ENCODE assay signal across 1 cellular context in the genomic region with DNA sequence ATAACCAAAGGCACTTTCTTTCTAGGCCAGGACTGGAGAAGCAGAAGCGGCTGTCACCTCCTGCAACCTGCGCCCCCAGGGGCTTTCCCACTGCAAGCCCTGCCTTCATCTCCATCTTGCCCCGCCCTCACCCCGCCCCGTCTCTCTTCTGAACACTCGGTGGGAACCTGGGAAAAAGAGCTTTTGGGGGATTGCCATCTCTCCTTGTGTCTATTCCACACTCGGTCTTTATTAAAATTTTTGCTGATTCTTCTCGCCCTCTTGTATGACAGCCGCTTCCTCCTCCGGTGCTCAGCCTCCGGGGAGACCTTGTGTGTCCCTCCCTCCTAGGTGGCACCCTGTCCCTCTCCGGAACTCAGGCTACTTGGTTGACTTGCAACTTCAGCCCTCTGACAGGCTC.
TF ChIP-seq lines count a peak whose summit lies in the region.

No MANE protein-coding gene starts in this region.

TF ChIP-seq in GM23338, 12 proteins besides CTCF, POLR2A, EP300 and RAD21 (continued from another document):
- TF ChIP-seq REST (IDR thresholded peaks at IDR 0.05; ENCODE audit: unreplicated experiment) (no peak), EZH2 (IDR thresholded peaks at IDR 0.05; ENCODE audit: low read depth, unreplicated experiment) (no peak), JUNB (IDR thresholded peaks at IDR 0.05; ENCODE audit: unreplicated experiment) (no peak), CREB1 (CRISPR knock-in tag; IDR thresholded peaks at IDR 0.05; ENCODE audit: low read depth) (no peak)
- TF ChIP-seq, protein P1, sequence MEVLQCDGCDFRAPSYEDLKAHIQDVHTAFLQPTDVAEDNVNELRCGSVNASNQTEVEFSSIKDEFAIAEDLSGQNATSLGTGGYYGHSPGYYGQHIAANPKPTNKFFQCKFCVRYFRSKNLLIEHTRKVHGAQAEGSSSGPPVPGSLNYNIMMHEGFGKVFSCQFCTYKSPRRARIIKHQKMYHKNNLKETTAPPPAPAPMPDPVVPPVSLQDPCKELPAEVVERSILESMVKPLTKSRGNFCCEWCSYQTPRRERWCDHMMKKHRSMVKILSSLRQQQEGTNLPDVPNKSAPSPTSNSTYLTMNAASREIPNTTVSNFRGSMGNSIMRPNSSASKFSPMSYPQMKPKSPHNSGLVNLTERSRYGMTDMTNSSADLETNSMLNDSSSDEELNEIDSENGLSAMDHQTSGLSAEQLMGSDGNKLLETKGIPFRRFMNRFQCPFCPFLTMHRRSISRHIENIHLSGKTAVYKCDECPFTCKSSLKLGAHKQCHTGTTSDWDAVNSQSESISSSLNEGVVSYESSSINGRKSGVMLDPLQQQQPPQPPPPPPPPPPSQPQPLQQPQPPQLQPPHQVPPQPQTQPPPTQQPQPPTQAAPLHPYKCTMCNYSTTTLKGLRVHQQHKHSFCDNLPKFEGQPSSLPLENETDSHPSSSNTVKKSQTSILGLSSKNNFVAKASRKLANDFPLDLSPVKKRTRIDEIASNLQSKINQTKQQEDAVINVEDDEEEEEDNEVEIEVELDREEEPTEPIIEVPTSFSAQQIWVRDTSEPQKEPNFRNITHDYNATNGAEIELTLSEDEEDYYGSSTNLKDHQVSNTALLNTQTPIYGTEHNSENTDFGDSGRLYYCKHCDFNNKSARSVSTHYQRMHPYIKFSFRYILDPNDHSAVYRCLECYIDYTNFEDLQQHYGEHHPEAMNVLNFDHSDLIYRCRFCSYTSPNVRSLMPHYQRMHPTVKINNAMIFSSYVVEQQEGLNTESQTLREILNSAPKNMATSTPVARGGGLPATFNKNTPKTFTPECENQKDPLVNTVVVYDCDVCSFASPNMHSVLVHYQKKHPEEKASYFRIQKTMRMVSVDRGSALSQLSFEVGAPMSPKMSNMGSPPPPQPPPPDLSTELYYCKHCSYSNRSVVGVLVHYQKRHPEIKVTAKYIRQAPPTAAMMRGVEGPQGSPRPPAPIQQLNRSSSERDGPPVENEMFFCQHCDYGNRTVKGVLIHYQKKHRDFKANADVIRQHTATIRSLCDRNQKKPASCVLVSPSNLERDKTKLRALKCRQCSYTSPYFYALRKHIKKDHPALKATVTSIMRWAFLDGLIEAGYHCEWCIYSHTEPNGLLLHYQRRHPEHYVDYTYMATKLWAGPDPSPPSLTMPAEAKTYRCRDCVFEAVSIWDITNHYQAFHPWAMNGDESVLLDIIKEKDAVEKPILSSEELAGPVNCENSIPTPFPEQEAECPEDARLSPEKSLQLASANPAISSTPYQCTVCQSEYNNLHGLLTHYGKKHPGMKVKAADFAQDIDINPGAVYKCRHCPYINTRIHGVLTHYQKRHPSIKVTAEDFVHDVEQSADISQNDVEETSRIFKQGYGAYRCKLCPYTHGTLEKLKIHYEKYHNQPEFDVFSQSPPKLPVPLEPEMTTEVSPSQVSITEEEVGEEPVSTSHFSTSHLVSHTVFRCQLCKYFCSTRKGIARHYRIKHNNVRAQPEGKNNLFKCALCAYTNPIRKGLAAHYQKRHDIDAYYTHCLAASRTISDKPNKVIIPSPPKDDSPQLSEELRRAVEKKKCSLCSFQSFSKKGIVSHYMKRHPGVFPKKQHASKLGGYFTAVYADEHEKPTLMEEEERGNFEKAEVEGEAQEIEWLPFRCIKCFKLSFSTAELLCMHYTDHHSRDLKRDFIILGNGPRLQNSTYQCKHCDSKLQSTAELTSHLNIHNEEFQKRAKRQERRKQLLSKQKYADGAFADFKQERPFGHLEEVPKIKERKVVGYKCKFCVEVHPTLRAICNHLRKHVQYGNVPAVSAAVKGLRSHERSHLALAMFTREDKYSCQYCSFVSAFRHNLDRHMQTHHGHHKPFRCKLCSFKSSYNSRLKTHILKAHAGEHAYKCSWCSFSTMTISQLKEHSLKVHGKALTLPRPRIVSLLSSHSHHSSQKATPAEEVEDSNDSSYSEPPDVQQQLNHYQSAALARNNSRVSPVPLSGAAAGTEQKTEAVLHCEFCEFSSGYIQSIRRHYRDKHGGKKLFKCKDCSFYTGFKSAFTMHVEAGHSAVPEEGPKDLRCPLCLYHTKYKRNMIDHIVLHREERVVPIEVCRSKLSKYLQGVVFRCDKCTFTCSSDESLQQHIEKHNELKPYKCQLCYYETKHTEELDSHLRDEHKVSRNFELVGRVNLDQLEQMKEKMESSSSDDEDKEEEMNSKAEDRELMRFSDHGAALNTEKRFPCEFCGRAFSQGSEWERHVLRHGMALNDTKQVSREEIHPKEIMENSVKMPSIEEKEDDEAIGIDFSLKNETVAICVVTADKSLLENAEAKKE (CRISPR knock-in tag; IDR thresholded peaks at IDR 0.05), result no peak
